Comparison of ENCODE assay signal across 13 cellular contexts in genomic region chr20:9172908-9173307, GRCh38.
DNase-seq lines count a peak whose midpoint lies in the region; ATAC-seq lines count a peak whose summit lies in the region.
"Had no signal": no experiment of that assay in that cellular context is flagged by ENCODE, and none has a peak within 500 bp of the region (broad histone marks: within the 10 kb centered on the region; RNA-seq: fewer than 3 reads in every experiment).

No MANE protein-coding gene starts in this region.

- intact Hi-C loops in sciatic nerve (cut with DNase I): no loop called here

- ATAC-seq in sciatic nerve (peak; percentile 52), HG02981 (IDR thresholded peaks at IDR 0.05; ENCODE audit: unreplicated experiment) (no peak)
- ATAC-seq: esophagus mucosa had no signal

- DNase-seq in NCI-H748 (lab: John Stamatoyannopoulos, UW; ENCODE audit: unreplicated experiment) (peak; percentile 39), NCI-H748 treated with DMSO at 0.1 percent for 48 hours (lab: John Stamatoyannopoulos, UW) (no peak), RPMI7951 (ENCODE audit: low read depth) (peak; percentile 82), fibroblast of peridontal ligament (ENCODE audit: extremely low read depth) (peak; percentile 40), sciatic nerve (ENCODE audit: low spot score) (no peak), AG08396 (ENCODE audit: low spot score) (no peak), DMS79 (lab: John Stamatoyannopoulos, UW) (no peak)
- DNase-seq: activated T-cell treated with anti-CD3 and anti-CD28 coated beads, Interleukin-2, amount 50 U/mL, for 24 hours; GDM1; NCI-H2107; stimulated activated CD4-positive, alpha-beta T cell treated with anti-CD3 and anti-CD28 coated beads, Interleukin-2, amount 100 ng/mL, for 48 hours had no signal

Comparison
In these comparisons a context has a peak if more than half of its experiments do, and no peak if none do; other contexts are left out.
1. DNase-seq: peak in NCI-H748 (single experiment), RPMI7951 (single experiment) and fibroblast of peridontal ligament (single experiment); none in NCI-H748 treated with DMSO at 0.1 percent for 48 hours (single experiment), sciatic nerve (single experiment), AG08396 (single experiment) and DMS79 (single experiment).